ENCODE assay signal across 20 cellular contexts in the genomic region with DNA sequence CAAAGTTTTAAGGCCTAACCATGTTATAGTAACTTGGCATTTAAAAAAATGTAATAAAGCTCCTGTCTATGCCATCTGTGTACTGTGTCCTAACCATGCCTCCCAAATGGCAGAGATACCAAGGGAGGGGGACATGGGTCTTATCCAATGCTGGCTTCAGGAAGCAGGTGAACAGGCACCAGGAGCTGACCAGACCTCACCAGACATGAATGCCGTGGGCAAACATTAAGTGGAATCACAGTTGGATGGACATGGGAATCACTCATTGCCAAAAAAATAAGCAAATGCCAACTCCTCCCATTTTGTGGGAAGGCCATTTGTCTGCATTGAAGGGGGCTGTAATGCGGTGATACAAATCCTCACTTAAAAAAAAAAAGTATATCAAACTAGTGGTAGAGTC. TPM values are rescaled to one million over a fixed set of nuclear protein-coding genes. Genes with fewer than 3 reads are reported as not detected.
"Had no signal": no experiment of that assay in that cellular context is flagged by ENCODE, and none has a peak within 500 bp of the region (broad histone marks: within the 10 kb centered on the region; RNA-seq: fewer than 3 reads in every experiment).

No MANE protein-coding gene starts in this region.

- H3K4me3 ChIP-seq: colonic mucosa, esophagus squamous epithelium, mucosa of descending colon, smooth muscle cell, transverse colon, upper lobe of right lung, uterus had no signal

- H3K36me3 ChIP-seq: colonic mucosa, esophagus squamous epithelium, neutrophil, transverse colon, upper lobe of right lung, uterus had no signal

- FAIRE-seq: endothelial cell of umbilical vein, keratinocyte had no signal

- H3K27ac ChIP-seq: colonic mucosa, esophagus squamous epithelium, neutrophil, parathyroid adenoma, transverse colon, upper lobe of right lung, uterus had no signal

- H3K4me1 ChIP-seq: colonic mucosa, esophagus squamous epithelium, parathyroid adenoma, transverse colon, upper lobe of right lung, uterus had no signal

- DNase-seq: colonic mucosa; effector memory CD4-positive, alpha-beta T cell; esophagus squamous epithelium; foreskin melanocyte; glutamatergic neuron; mesenchymal stem cell; mucosa of descending colon; naive B cell; stimulated activated CD4-positive, alpha-beta T cell treated with anti-CD3 and anti-CD28 coated beads, Interleukin-2, amount 100 ng/mL, for 24 hours; stimulated activated CD4-positive, alpha-beta T cell treated with anti-CD3 and anti-CD28 coated beads, Interleukin-4, amount 100 ng/mL, for 4 hours; stimulated activated naive CD8-positive, alpha-beta T cell treated with anti-CD3 and anti-CD28 coated beads, Interleukin-15, Interleukin-2, amounts not matched to agents 100 U/mL and 50 U/mL, for 24 hours; transverse colon; upper lobe of right lung; uterus had no signal

- H3K27me3 ChIP-seq: colonic mucosa, esophagus squamous epithelium, neutrophil, transverse colon, upper lobe of right lung, uterus had no signal

- H3K9me3 ChIP-seq: colonic mucosa, esophagus squamous epithelium, mucosa of descending colon, neutrophil, transverse colon, upper lobe of right lung, uterus had no signal

RNA-seq across cellular contexts. Expression of gene PROX1, which starts 22.9 kb away (rescaled TPM):
- total RNA-seq: natural killer cell treated with Interleukin-12 subunit alpha and Interleukin-12 subunit beta and Interleukin-15 and Interleukin-18, amount 100 ng/mL, for 72 hours had no signal
